20 cellular contexts compared by ENCODE assay signal in genomic region chr6:143727035-143727434, GRCh38. TPM values are rescaled to one million over a fixed set of nuclear protein-coding genes. Genes with fewer than 3 reads are reported as not detected.
DNase-seq lines count a peak whose midpoint lies in the region; ATAC-seq, FAIRE-seq and TF ChIP-seq lines count a peak whose summit lies in the region.
"Had no signal": no experiment of that assay in that cellular context is flagged by ENCODE, and none has a peak within 500 bp of the region (broad histone marks: within the 10 kb centered on the region; RNA-seq: fewer than 3 reads in every experiment).

No MANE protein-coding gene starts in this region.

- H3K9me3 Mint-ChIP-seq in chondrocyte (ENCODE audit: low read depth) (peaks cover 17% of the 10 kb centered on the region), type B pancreatic cell (peaks cover 10% of the 10 kb centered on the region)

- peaks cover 0 to 10% of the 10 kb centered on the region in 2 experiments for H3K36me3 ChIP-seq in SK-N-SH (replicated peaks in 1 of 2; ENCODE audit: control insufficient read depth in 1 of 2, insufficient read depth in 2 of 2, low read length in 1 of 2)

- no peak for TF ChIP-seq CTCF in SK-N-SH (IDR thresholded peaks at IDR 0.05)
- no peak for TF ChIP-seq CTCF in chondrocyte (IDR thresholded peaks at IDR 0.05)
- TF ChIP-seq CTCF in type B pancreatic cell (conservative IDR thresholded peaks at IDR 0.05): no peak

- H3K79me2 ChIP-seq in SK-N-SH (ENCODE audit: insufficient read depth): no peaks in the 10 kb centered on the region

- H3K4me3 Mint-ChIP-seq in chondrocyte (ENCODE audit: unreplicated experiment) (no peak overlapping the region), type B pancreatic cell (no peak overlapping the region)

- no peak overlapping the region for H3K4me3 ChIP-seq in SK-N-SH (ENCODE audit: low read depth in 2 of 2, low read length in 1 of 2)
- H3K4me3 ChIP-seq: SJSA1 had no signal

- H2AFZ ChIP-seq in SK-N-SH (ENCODE audit: low read depth): no peak overlapping the region

- no peaks in the 10 kb centered on the region for H3K27me3 Mint-ChIP-seq in chondrocyte (ENCODE audit: low read depth)
- H3K27me3 Mint-ChIP-seq in type B pancreatic cell: no peaks in the 10 kb centered on the region

- FAIRE-seq in HTR-8/SVneo (lab: Jason Lieb, UNC): no peak

- H3K4me1 Mint-ChIP-seq in chondrocyte (ENCODE audit: low read depth) (peaks cover 18% of the 10 kb centered on the region), type B pancreatic cell (ENCODE audit: unreplicated experiment) (no peaks in the 10 kb centered on the region)

- TF ChIP-seq EP300 in SK-N-SH (IDR thresholded peaks at IDR 0.05; ENCODE audit: borderline replicate concordance in 1 of 2, low read depth in 1 of 2, low read length in 1 of 2): peak in 1 of 2 experiments; percentile 31; a peak in 1 of 4 replicates

- no peak for TF ChIP-seq RAD21 in SK-N-SH (IDR thresholded peaks at IDR 0.05; ENCODE audit: low read length)

- ATAC-seq in GM19324 (IDR thresholded peaks at IDR 0.05; ENCODE audit: low FRiP score, unreplicated experiment): no peak
- ATAC-seq: HCT116 had no signal

- H3K27me3 ChIP-seq in SK-N-SH (ENCODE audit: insufficient read depth): no peaks in the 10 kb centered on the region
- H3K27me3 ChIP-seq: SJSA1 had no signal

- CTCF ChIA-PET in SK-N-SH (lab: Yijun Ruan, JAX): no interaction called here

- DNase-seq in NCI-H226 (peak; percentile 23), SK-N-SH (no peak), chondrocyte (ENCODE audit: low spot score) (no peak), type B pancreatic cell (ENCODE audit: extremely low spot score, unreplicated experiment) (no peak), HTR-8/SVneo (ENCODE audit: insufficient read length, low spot score) (no peak)
- no peak for DNase-seq in stimulated activated naive CD4-positive, alpha-beta T cell treated with Interleukin-2 at 50 U/mL for 16 hours (lab: John Stamatoyannopoulos, UW)
- DNase-seq: AML-193, DMS79 treated with DMSO at 0.1 percent for 48 hours, GOT3, KBM-7, NCI-H1417, NCI-H187, NCI-H2107, NCI-H524, NCI-H82, SW 1271 had no signal

- H3K36me3 Mint-ChIP-seq in chondrocyte (ENCODE audit: low read depth) (peaks cover 15% of the 10 kb centered on the region), type B pancreatic cell (peaks cover 45% of the 10 kb centered on the region)

- no peaks in the 10 kb centered on the region for H3K9me3 ChIP-seq in SK-N-SH
- H3K9me3 ChIP-seq: SJSA1 had no signal

- no peak overlapping the region for H3K9ac ChIP-seq in SK-N-SH

- H3K27ac ChIP-seq in SK-N-SH (ENCODE audit: low read depth in 2 of 2, low read length in 1 of 2): no peak overlapping the region
- H3K27ac ChIP-seq: C4-2B, SJSA1 had no signal

- POLR2A ChIA-PET in SK-N-SH (lab: Yijun Ruan, JAX): no interaction called here

- no peaks in the 10 kb centered on the region for H4K20me1 ChIP-seq in SK-N-SH (ENCODE audit: insufficient read depth)

- H3K27ac Mint-ChIP-seq in chondrocyte (ENCODE audit: unreplicated experiment): peak overlapping the region; percentile 27
- H3K27ac Mint-ChIP-seq in type B pancreatic cell: peak overlapping the region; percentile 46

- WGBS in SK-N-SH (ENCODE audit: low lambda C conversion rate): 66% methylated on average over 1 of the region's 1 CpG

- H3K4me1 ChIP-seq in SK-N-SH (ENCODE audit: control insufficient read depth in 1 of 2, insufficient read depth in 2 of 2, low read depth in 1 of 2, low read length in 1 of 2): no peaks in the 10 kb centered on the region
- H3K4me1 ChIP-seq: SJSA1 had no signal

- no peak overlapping the region for H3K4me2 ChIP-seq in SK-N-SH

- H3K9me2 ChIP-seq in SK-N-SH: no peaks in the 10 kb centered on the region

- peaks cover 12% of the 10 kb centered on the region for H3F3A ChIP-seq in SK-N-SH (replicated peaks; ENCODE audit: insufficient read depth)

TF ChIP-seq in SK-N-SH, 30 proteins besides CTCF, POLR2A, EP300 and RAD21 (continues in another document):
- TF ChIP-seq EZH2phosphoT487 (IDR thresholded peaks at IDR 0.05; ENCODE audit: borderline replicate concordance, low read depth) (no peak), RCOR1 (IDR thresholded peaks at IDR 0.05; ENCODE audit: low read length) (no peak), ELF1 (IDR thresholded peaks at IDR 0.05) (no peak), FOXJ3 (CRISPR knock-in tag; IDR thresholded peaks at IDR 0.05) (no peak), SIN3A (IDR thresholded peaks at IDR 0.05; ENCODE audit: borderline replicate concordance, low read depth, low read length) (no peak), TCF12 (IDR thresholded peaks at IDR 0.05) (peak; percentile 56), POLR2AphosphoS5 (IDR thresholded peaks at IDR 0.05; ENCODE audit: low read depth, low read length) (no peak), RXRA (IDR thresholded peaks at IDR 0.05; ENCODE audit: borderline replicate concordance, low read depth) (no peak), RFX5 (IDR thresholded peaks at IDR 0.05; ENCODE audit: low read length) (no peak), IRF3 (IDR thresholded peaks at IDR 0.05; ENCODE audit: low read depth, low read length) (no peak), FOXM1 (IDR thresholded peaks at IDR 0.05; ENCODE audit: low read depth) (no peak), NFIC (IDR thresholded peaks at IDR 0.05; ENCODE audit: borderline replicate concordance) (no peak), SMC3 (IDR thresholded peaks at IDR 0.05; ENCODE audit: low read depth, low read length) (no peak), CHD2 (IDR thresholded peaks at IDR 0.05; ENCODE audit: low read length, partially characterized antibody) (no peak), MXI1 (IDR thresholded peaks at IDR 0.05; ENCODE audit: low read depth, low read length) (no peak), USF1 (IDR thresholded peaks at IDR 0.05; ENCODE audit: borderline replicate concordance, low read depth) (no peak), TAF1 (IDR thresholded peaks at IDR 0.05; ENCODE audit: borderline replicate concordance, low read depth, low read length) (no peak), MAX (IDR thresholded peaks at IDR 0.05; ENCODE audit: low read depth) (no peak), GABPA (IDR thresholded peaks at IDR 0.05; ENCODE audit: low read depth) (no peak), JUND (IDR thresholded peaks at IDR 0.05) (peak; percentile 28; the same call in 1 of the 2 replicates), NRF1 (IDR thresholded peaks at IDR 0.05; ENCODE audit: low read depth, low read length) (no peak), TEAD4 (IDR thresholded peaks at IDR 0.05; ENCODE audit: borderline replicate concordance, insufficient read depth) (no peak), USF2 (IDR thresholded peaks at IDR 0.05; ENCODE audit: borderline replicate concordance, low read depth, low read length) (no peak)

RNA-seq across cellular contexts. Expression of gene PHACTR2, which starts 49.3 kb away (rescaled TPM):
- 5.0 and 8.6 TPM in 2 replicates for polyA plus RNA-seq in SK-N-SH (2012; rRNA removed)
- polyA plus RNA-seq in SK-N-SH (2012; cell fraction: cytosol; rRNA removed): 6.7 and 7.5 TPM in 2 replicates
- 4.5 and 6.9 TPM in 2 replicates for polyA plus RNA-seq in SK-N-SH (2012; cell fraction: nucleus; rRNA removed)
- 104 to 255 TPM (median 110 TPM) in 3 replicates for total RNA-seq in chondrocyte
- 59.2 and 69.9 TPM in 2 replicates for total RNA-seq in type B pancreatic cell (ENCODE audit: low replicate concordance)
